In genomic region chrX:134026732-134027311, GRCh38 we compare ENCODE assay signal across 8 cellular contexts. TPM values are rescaled to one million over a fixed set of nuclear protein-coding genes. Genes with fewer than 3 reads are reported as not detected.
A peak's percentile ranks its signal among the peaks of the same experiment; 100 is the strongest.
DNase-seq lines count a peak whose midpoint lies in the region; ATAC-seq and TF ChIP-seq lines count a peak whose summit lies in the region.

No MANE protein-coding gene starts in this region.

- DNase-seq in CD4-positive, alpha-beta T cell, result peak in 4 of 10 experiments; percentile 0 to 15 (median 3)
- DNase-seq in GM23248, result peak; percentile 28
- DNase-seq in SW480 (ENCODE audit: low spot score), result peak; percentile 50
- DNase-seq in lung (ENCODE audit: low spot score), result peak; percentile 49
- peak; percentile 34 for DNase-seq in transverse colon
- no peak for DNase-seq in NAMALWA (ENCODE audit: low spot score)

- H3K27me3 ChIP-seq in CD4-positive, alpha-beta T cell (ENCODE audit: control insufficient read depth, insufficient read depth, low read length), result no peaks in the 10 kb centered on the region
- H3K27me3 ChIP-seq in GM23248 (replicated peaks; ENCODE audit: insufficient read depth) (no peaks in the 10 kb centered on the region), duodenal mucosa (ENCODE audit: control insufficient read depth in 1 of 2, insufficient read depth in 2 of 2, low read length in 2 of 2) (no peaks in the 10 kb centered on the region), lung (ENCODE audit: control insufficient read depth, insufficient read depth) (no peaks in the 10 kb centered on the region), transverse colon (no peaks in the 10 kb centered on the region)

- H3K27ac ChIP-seq in CD4-positive, alpha-beta T cell (ENCODE audit: low read depth, low read length), result no peak overlapping the region
- H3K27ac ChIP-seq in GM23248, result no peak overlapping the region
- no peak overlapping the region for H3K27ac ChIP-seq in duodenal mucosa (ENCODE audit: low read depth, low read length)
- H3K27ac ChIP-seq in lung (ENCODE audit: low read depth in 1 of 2, low read length in 1 of 2), result no peak overlapping the region
- H3K27ac ChIP-seq in transverse colon, result no peak overlapping the region

- H3K4me1 ChIP-seq in GM23248 (ENCODE audit: insufficient read depth) (no peaks in the 10 kb centered on the region), duodenal mucosa (ENCODE audit: control insufficient read depth in 1 of 2, insufficient read depth in 2 of 2, low read length in 2 of 2) (no peaks in the 10 kb centered on the region), lung (ENCODE audit: control insufficient read depth in 2 of 2, insufficient read depth in 2 of 2, low read length in 2 of 2) (no peaks in the 10 kb centered on the region), transverse colon (no peaks in the 10 kb centered on the region)

- peak; percentile 11 for TF ChIP-seq CTCF in CD4-positive, alpha-beta T cell (IDR thresholded peaks at IDR 0.05)
- TF ChIP-seq CTCF in lung (IDR thresholded peaks at IDR 0.05; ENCODE audit: control extremely low read depth, extremely low read depth), result no peak
- TF ChIP-seq CTCF in transverse colon (IDR thresholded peaks at IDR 0.05), result peak in 4 of 5 experiments; percentile 31 to 38 (median 35)

- no peaks in the 10 kb centered on the region for H3K9me3 Mint-ChIP-seq in CD4-positive, alpha-beta T cell

- ATAC-seq in CD4-positive, alpha-beta T cell (ENCODE audit: poor library complexity), result peak; percentile 49
- peak; percentile 86 for ATAC-seq in lung (ENCODE audit: insufficient read depth, low FRiP score)
- ATAC-seq in HG03521 (IDR thresholded peaks at IDR 0.05; ENCODE audit: unreplicated experiment), result no peak

- no peaks in the 10 kb centered on the region for H4K20me1 ChIP-seq in GM23248 (ENCODE audit: insufficient read depth)

- H3K4me1 Mint-ChIP-seq in CD4-positive, alpha-beta T cell (ENCODE audit: low read depth), result peaks cover 9% of the 10 kb centered on the region

- no peak for TF ChIP-seq EP300 in transverse colon (IDR thresholded peaks at IDR 0.05; ENCODE audit: low read depth)

- no peak overlapping the region for H3K4me2 ChIP-seq in GM23248 (ENCODE audit: unreplicated experiment)

- no peaks in the 10 kb centered on the region for H3K27me3 Mint-ChIP-seq in CD4-positive, alpha-beta T cell

- no peaks in the 10 kb centered on the region for H3K79me2 ChIP-seq in GM23248 (ENCODE audit: insufficient read depth)

- POLR2A ChIA-PET in CD4-positive, alpha-beta T cell (lab: Charles Lee), result interaction anchor here (0.8 kb wide), 1 partner anchor 271 kb away, joined by 3 read pairs; no protein-coding TSS in a partner anchor

- WGBS in GM23248 (ENCODE audit: low coverage in 1 of 2, low lambda C conversion rate in 2 of 2, missing lambda C conversion rate in 2 of 2), 2 experiments, result 10 to 14% methylated on average over 10 of the region's 10 CpGs
- WGBS in lung, 2 donors, result 8 to 24% methylated on average over 10 of the region's 10 CpGs
- WGBS in transverse colon (ENCODE audit: low coverage in 1 of 2), 2 donors, result 25% methylated on average over 10 of the region's 10 CpGs; no CpG with 5 or more reads in 1 of the 2 donors

- peak overlapping the region; percentile 58 for H3K4me3 Mint-ChIP-seq in CD4-positive, alpha-beta T cell

- no peak overlapping the region for H2AFZ ChIP-seq in GM23248

- no peaks in the 10 kb centered on the region for H3K9me3 ChIP-seq in CD4-positive, alpha-beta T cell (ENCODE audit: control insufficient read depth, low read length)
- no peaks in the 10 kb centered on the region for H3K9me3 ChIP-seq in GM23248 (ENCODE audit: low read depth)
- H3K9me3 ChIP-seq in duodenal mucosa (ENCODE audit: control insufficient read depth in 1 of 2, low read length in 2 of 2), result no peaks in the 10 kb centered on the region
- H3K9me3 ChIP-seq in lung (ENCODE audit: control insufficient read depth in 2 of 2, insufficient read depth in 1 of 2, low read length in 1 of 2), result no peaks in the 10 kb centered on the region
- H3K9me3 ChIP-seq in transverse colon, result no peaks in the 10 kb centered on the region

- H3K36me3 ChIP-seq in GM23248 (ENCODE audit: low read depth) (no peaks in the 10 kb centered on the region), duodenal mucosa (ENCODE audit: control insufficient read depth in 1 of 2, insufficient read depth in 2 of 2, low read length in 2 of 2) (no peaks in the 10 kb centered on the region), lung (ENCODE audit: control insufficient read depth in 2 of 2, insufficient read depth in 2 of 2, low read length in 2 of 2) (no peaks in the 10 kb centered on the region), transverse colon (no peaks in the 10 kb centered on the region)

- in situ Hi-C loops in GM23248 (cut with MboI), result no loop called here
- in situ Hi-C loops in transverse colon (cut with MboI; ENCODE audit: low pct_ligation_motif_present in 1 of 4, low pct_unique_long_range_greater_than_20kb in 1 of 4, low sequenced_read_pairs in 3 of 4), result no loop called here

- H3K27ac Mint-ChIP-seq in CD4-positive, alpha-beta T cell, result no peak overlapping the region

- CTCF ChIA-PET in CD4-positive, alpha-beta T cell (lab: Charles Lee), result interaction anchor here (0.7 to 1.5 kb wide), 3 partner anchors 12 to 234 kb away, joined by 3 read pairs; no protein-coding TSS in a partner anchor

- H3K9me2 ChIP-seq in GM23248 (ENCODE audit: insufficient read depth), result no peaks in the 10 kb centered on the region

- H3K9ac ChIP-seq in GM23248 (no peak overlapping the region), duodenal mucosa (ENCODE audit: low read depth in 1 of 2, low read length in 2 of 2) (no peak overlapping the region)

- no peaks in the 10 kb centered on the region for H3K36me3 Mint-ChIP-seq in CD4-positive, alpha-beta T cell (ENCODE audit: low read depth)

- no peak overlapping the region for H3K4me3 ChIP-seq in GM23248
- H3K4me3 ChIP-seq in duodenal mucosa (ENCODE audit: low read depth in 1 of 2, low read length in 2 of 2), result peak overlapping the region; percentile 50 to 51
- H3K4me3 ChIP-seq in lung, result no peak overlapping the region
- no peak overlapping the region for H3K4me3 ChIP-seq in transverse colon

- TF ChIP-seq POLR2A in transverse colon (IDR thresholded peaks at IDR 0.05), result no peak

- intact Hi-C loops in CD4-positive, alpha-beta T cell (cut with DNase I, micrococcal nuclease), result loop anchor here (2.0 to 5.0 kb wide), 2 partner anchors 234 to 235 kb away; no protein-coding TSS in a partner anchor
- intact Hi-C loops in transverse colon (cut with DNase I; ENCODE audit: low total_unique reads), result no loop called here

- no peaks in the 10 kb centered on the region for H3F3A ChIP-seq in GM23248 (ENCODE audit: insufficient read depth)

RNA-seq across cellular contexts. Expression of gene GPC3, which starts 41.4 kb away (rescaled TPM):
- under 1 TPM; 0.25 to 0.59 TPM for total RNA-seq in CD4-positive, alpha-beta T cell
- total RNA-seq in GM23248 (2014; rRNA removed; shearing (Covaris generic)), result not detected in 2 replicates
- polyA plus RNA-seq in GM23248 (2016; fragmentation: Nextera tagmentation; extraction: Ambion mirVana) (0.23 TPM in 1 of 2 replicates, not detected in the other), lung (10 to 100 TPM in 1 of 2 donors, 1 to 10 TPM in 1; 8.3 to 48.8 TPM)
- total RNA-seq in lung (100 to 1,000 TPM in 1 of 2 donors, 10 to 100 TPM in 1; 56.0 to 270 TPM), transverse colon (1 to 10 TPM in 3 of 4 donors, under 1 TPM in 1; 0.82 to 4.9 (median 1.8) TPM)

Comparison
In these comparisons a context has a peak if more than half of its experiments do, and no peak if none do; other contexts are left out.
1. H3K4me3 ChIP-seq: peak in duodenal mucosa (2 of 2); none in GM23248 (single experiment), lung (single experiment) and transverse colon (0 of 4).
2. RNA of gene GPC3, which starts 41.4 kb away (total RNA-seq): 56.0 to 270 TPM in lung; 0.82 to 4.9 TPM in transverse colon, 0.25 to 0.59 TPM in CD4-positive, alpha-beta T cell and not detected in GM23248; every median in the first group is over 4 times any median in the second.